21 cellular contexts compared by ENCODE assay signal in genomic region chr12:93582351-93582750, GRCh38. TPM values are rescaled to one million over a fixed set of nuclear protein-coding genes. Genes with fewer than 3 reads are reported as not detected.
A peak's percentile ranks its signal among the peaks of the same experiment; 100 is the strongest.
DNase-seq lines count a peak whose midpoint lies in the region; ATAC-seq and TF ChIP-seq lines count a peak whose summit lies in the region.
"Had no signal": no experiment of that assay in that cellular context is flagged by ENCODE, and none has a peak within 500 bp of the region (broad histone marks: within the 10 kb centered on the region; RNA-seq: fewer than 3 reads in every experiment).

No MANE protein-coding gene starts in this region.

- TF ChIP-seq CTCF in H9 (conservative IDR thresholded peaks at IDR 0.05): no peak
- TF ChIP-seq CTCF in RWPE2 (IDR thresholded peaks at IDR 0.05; ENCODE audit: poor library complexity, severe bottlenecking): no peak
- TF ChIP-seq CTCF in uterus (IDR thresholded peaks at IDR 0.05): no peak
- no peak for TF ChIP-seq CTCF in CD14-positive monocyte (IDR thresholded peaks at IDR 0.05)

- no peak overlapping the region for H2BK15ac ChIP-seq in H9 (ENCODE audit: low read depth, low read length)

- H3K27ac Mint-ChIP-seq in H9: peak overlapping the region in 2 of 3 experiments; percentile 2 to 20; a peak in 1 of 7 replicates
- no peak overlapping the region for H3K27ac Mint-ChIP-seq in CD14-positive monocyte
- H3K27ac Mint-ChIP-seq: CD8-positive, alpha-beta T cell had no signal

- intact Hi-C loops in uterus (cut with DNase I; ENCODE audit: low total_unique reads): no loop called here
- intact Hi-C loops in CD14-positive monocyte (cut with micrococcal nuclease): no loop called here

- H3K14ac ChIP-seq in H9 (ENCODE audit: insufficient read depth, low read length): no peak overlapping the region

- no peak overlapping the region for H2BK120ac ChIP-seq in H9 (ENCODE audit: low read depth, low read length, poor library complexity, severe bottlenecking)

- no peak overlapping the region for H2AFZ ChIP-seq in H9 (ENCODE audit: low read length)

- no peak overlapping the region for H3K4me3 ChIP-seq in RWPE2 (ENCODE audit: severe bottlenecking)
- no peak overlapping the region for H3K4me3 ChIP-seq in uterus
- H3K4me3 ChIP-seq: A549, MG63 had no signal

- no peak overlapping the region for H4K8ac ChIP-seq in H9 (replicated peaks; ENCODE audit: insufficient read length, low read depth, low read length)

- DNase-seq in H9 (no peak), RWPE2 (ENCODE audit: low spot score) (no peak), uterus (no peak), CD14-positive monocyte (ENCODE audit: low spot score) (no peak), NCI-H2196 (lab: John Stamatoyannopoulos, UW; ENCODE audit: unreplicated experiment) (no peak)
- DNase-seq in activated CD4-positive, alpha-beta T cell treated with anti-CD3 and anti-CD28 coated beads, Interleukin-2, amount 50 U/mL, for 4 hours: no peak
- DNase-seq: C1 segment of cervical spinal cord; CD8-positive, alpha-beta T cell; DMS 273 treated with DMSO at 0.1 percent for 48 hours; DMS79 treated with DMSO at 0.1 percent for 48 hours; GF-D8; KBM-7; MG63; NCI-H2029; NCI-H226; NCI-H510A; NCI-H69; SHP77 treated with DMSO at 0.1 percent for 48 hours had no signal

- H3T11ph ChIP-seq in H9 (ENCODE audit: low read length): no peak overlapping the region

- TF ChIP-seq POLR2A in uterus (IDR thresholded peaks at IDR 0.05): no peak

- H3K79me2 ChIP-seq in H9 (ENCODE audit: insufficient read depth, low read length): no peaks in the 10 kb centered on the region

- H3K18ac ChIP-seq in H9 (ENCODE audit: insufficient read length, low read depth, low read length): no peak overlapping the region

- no peak overlapping the region for H3K56ac ChIP-seq in H9 (ENCODE audit: insufficient read length, low read depth, low read length)

- H3K4me1 Mint-ChIP-seq in H9 (peaks cover 65% of the 10 kb centered on the region in 2 experiments), CD14-positive monocyte (peaks cover 3% of the 10 kb centered on the region)

- H3K9me3 Mint-ChIP-seq in H9 (no peaks in the 10 kb centered on the region), CD14-positive monocyte (peaks cover 0 to 2% (median 0%) of the 10 kb centered on the region in 7 donors)
- H3K9me3 Mint-ChIP-seq: CD8-positive, alpha-beta T cell had no signal

- no peak overlapping the region for H2BK20ac ChIP-seq in H9 (ENCODE audit: low read depth, low read length, poor library complexity, severe bottlenecking)

- no peaks in the 10 kb centered on the region for H4K20me1 ChIP-seq in H9 (ENCODE audit: control insufficient read depth, insufficient read depth, insufficient read length)

- no peaks in the 10 kb centered on the region for H3K36me3 ChIP-seq in RWPE2 (ENCODE audit: low read depth)
- H3K36me3 ChIP-seq in uterus: no peaks in the 10 kb centered on the region

- no peak overlapping the region for H3K4ac ChIP-seq in H9 (ENCODE audit: low read depth, low read length)

- no peaks in the 10 kb centered on the region for H3K79me1 ChIP-seq in H9 (ENCODE audit: insufficient read depth, low read depth, low read length, poor library complexity, severe bottlenecking)

- H3K27me3 Mint-ChIP-seq in H9 (ENCODE audit: low read depth) (no peaks in the 10 kb centered on the region), CD14-positive monocyte (ENCODE audit: low read depth in 3 of 3) (peaks cover 27 to 41% (median 32%) of the 10 kb centered on the region in 3 donors)

- H4K91ac ChIP-seq in H9 (ENCODE audit: insufficient read length, low read depth, low read length): no peak overlapping the region

- ATAC-seq in RWPE2 (ENCODE audit: low read depth): peak; percentile 58; the same call in 1 of the 3 replicates
- peak; percentile 70 for ATAC-seq in esophagus mucosa
- ATAC-seq: A549; CD8-positive, alpha-beta T cell had no signal

- no peak overlapping the region for H3K4me2 ChIP-seq in H9 (ENCODE audit: insufficient read depth, insufficient read length, low read length)
- H3K4me2 ChIP-seq: A549 had no signal

- H3K4me3 Mint-ChIP-seq in H9 (no peak overlapping the region), CD14-positive monocyte (no peak overlapping the region)
- H3K4me3 Mint-ChIP-seq: CD8-positive, alpha-beta T cell had no signal

- H3K27me3 ChIP-seq in H9 (ENCODE audit: insufficient read depth, low read length): no peaks in the 10 kb centered on the region
- H3K27me3 ChIP-seq in RWPE2 (ENCODE audit: insufficient read depth, poor library complexity, severe bottlenecking): no peaks in the 10 kb centered on the region
- H3K27me3 ChIP-seq in uterus: no peaks in the 10 kb centered on the region
- H3K27me3 ChIP-seq: MG63 had no signal

- no peak overlapping the region for H4K5ac ChIP-seq in H9 (ENCODE audit: insufficient read length, low read depth, low read length)

- no peak overlapping the region for H3K23ac ChIP-seq in H9 (ENCODE audit: insufficient read length, low read depth, low read length)

- H3K9ac ChIP-seq in H9 (ENCODE audit: extremely low read depth, insufficient read length, low read length): no peak overlapping the region

- H3K27ac ChIP-seq in H9 (ENCODE audit: insufficient read length, low read depth, low read length): no peak overlapping the region
- H3K27ac ChIP-seq in RWPE2 (ENCODE audit: poor library complexity, severe bottlenecking): no peak overlapping the region
- peak overlapping the region; percentile 98 to 100 for H3K27ac ChIP-seq in uterus
- H3K27ac ChIP-seq: A549, RWPE1 had no signal

- H3K23me2 ChIP-seq in H9 (ENCODE audit: insufficient read length, low read depth, low read length, poor library complexity, severe bottlenecking): no peaks in the 10 kb centered on the region

- WGBS in H9 (ENCODE audit: extremely low coverage, insufficient read length, low lambda C conversion rate): no CpG with 5 or more reads among the region's 8 CpGs

- no peak overlapping the region for H2BK5ac ChIP-seq in H9 (ENCODE audit: insufficient read length, low read length)

- H2AK5ac ChIP-seq in H9 (ENCODE audit: insufficient read length, low read length): no peak overlapping the region

- H2BK12ac ChIP-seq in H9 (ENCODE audit: insufficient read length, low read depth, low read length): no peak overlapping the region

- H3K9me3 ChIP-seq in H9 (ENCODE audit: control insufficient read depth, low read depth, low read length): no peaks in the 10 kb centered on the region
- no peaks in the 10 kb centered on the region for H3K9me3 ChIP-seq in RWPE2 (ENCODE audit: severe bottlenecking)
- H3K9me3 ChIP-seq in uterus: no peaks in the 10 kb centered on the region
- H3K9me3 ChIP-seq: A549, MG63 had no signal

- H3K36me3 Mint-ChIP-seq in H9 (ENCODE audit: insufficient read depth in 1 of 3, low read depth in 3 of 3) (peaks cover 11 to 15% (median 11%) of the 10 kb centered on the region in 3 experiments; a peak in 6 of 7 replicates), CD14-positive monocyte (no peaks in the 10 kb centered on the region)

- peaks cover 4% of the 10 kb centered on the region; the same call in 1 of the 2 replicates for H3K4me1 ChIP-seq in H9 (ENCODE audit: insufficient read depth, low read length)
- no peaks in the 10 kb centered on the region for H3K4me1 ChIP-seq in RWPE2 (ENCODE audit: insufficient read depth, poor library complexity, severe bottlenecking)
- H3K4me1 ChIP-seq in uterus: peaks cover 0 to 7% of the 10 kb centered on the region in 2 donors
- H3K4me1 ChIP-seq: A549 had no signal

RNA-seq across cellular contexts. Expression of gene SOCS2, which starts 9.9 kb away (rescaled TPM):
- 57.2 and 59.0 TPM in 2 replicates for total RNA-seq in H9 (2021)
- total RNA-seq in esophagus mucosa: 5.8 TPM
- total RNA-seq in uterus: 100 to 1,000 TPM in 2 of 4 donors, 10 to 100 TPM in 2; 55.0 to 345 (median 112) TPM
- under 1 TPM; 0.18 to 0.22 TPM for polyA plus RNA-seq in CD14-positive monocyte

Comparison
In these comparisons a context has a peak if more than half of its experiments do, and no peak if none do; other contexts are left out.
1. H3K27ac ChIP-seq: peak in uterus (2 of 2); none in H9 (single experiment) and RWPE2 (single experiment).
2. H3K27ac Mint-ChIP-seq: peak in H9 (2 of 3); none in CD14-positive monocyte (0 of 7).